In genomic region chr2:159131267-159131790, GRCh38 we compare ENCODE assay signal across 15 cellular contexts.
A peak's percentile ranks its signal among the peaks of the same experiment; 100 is the strongest.
DNase-seq lines count a peak whose midpoint lies in the region; ATAC-seq and TF ChIP-seq lines count a peak whose summit lies in the region.
"Had no signal": no experiment of that assay in that cellular context is flagged by ENCODE, and none has a peak within 500 bp of the region (broad histone marks: within the 10 kb centered on the region; RNA-seq: fewer than 3 reads in every experiment).

No MANE protein-coding gene starts in this region.

- TF ChIP-seq RAD21 in IMR-90 (IDR thresholded peaks at IDR 0.05; ENCODE audit: low read length) = no peak

- no peak overlapping the region for H2AFZ ChIP-seq in IMR-90 (replicated peaks; ENCODE audit: low read length, poor library complexity)

- peak overlapping the region in 1 of 2 experiments; percentile 10; a peak in 2 of 4 replicates for H4K8ac ChIP-seq in IMR-90 (ENCODE audit: low read depth in 2 of 2, low read length in 2 of 2)

- H3K4me3 ChIP-seq in IMR-90 (ENCODE audit: insufficient read depth, low read depth, low read length) (no peak overlapping the region), left lung (no peak overlapping the region), thyroid gland (replicated peaks in 1 of 3) (no peak overlapping the region)
- no peak overlapping the region for H3K4me3 ChIP-seq in CD8-positive, alpha-beta T cell (ENCODE audit: low read depth, low read length)

- ATAC-seq in IMR-90 (ENCODE audit: low read depth) (no peak), WTC11 (peak; percentile 50; the same call in 1 of the 2 replicates), left lung (no peak), esophagus mucosa (no peak)
- no peak for ATAC-seq in CD8-positive, alpha-beta T cell

- peak overlapping the region; percentile 8; the same call in 1 of the 2 replicates for H3K27ac ChIP-seq in IMR-90 (ENCODE audit: insufficient read depth, low read length)
- peak overlapping the region; percentile 56 to 63 for H3K27ac ChIP-seq in left lung
- H3K27ac ChIP-seq in thyroid gland = peak overlapping the region; percentile 22 to 72 (median 53)
- H3K27ac ChIP-seq in CD8-positive, alpha-beta T cell (ENCODE audit: low read depth, low read length) = no peak overlapping the region

- WGBS in IMR-90 (ENCODE audit: extremely low coverage in 2 of 2, insufficient read length in 1 of 2), 2 experiments = no CpG with 5 or more reads among the region's 7 CpGs
- WGBS in thyroid gland, 2 donors = 41 to 53% methylated on average over 7 of the region's 7 CpGs

- H3K56ac ChIP-seq in IMR-90 (ENCODE audit: extremely low read depth, insufficient read depth, low read length) = no peak overlapping the region

- H3K23ac ChIP-seq in IMR-90 (ENCODE audit: low read depth, low read length) = peak overlapping the region; percentile 60

- TF ChIP-seq CTCF in IMR-90 (conservative IDR thresholded peaks at IDR 0.05; ENCODE audit: low read depth, low read length) (no peak), WTC11 (IDR thresholded peaks at IDR 0.05) (no peak), left lung (IDR thresholded peaks at IDR 0.05) (no peak), thyroid gland (IDR thresholded peaks at IDR 0.05) (no peak)
- no peak for TF ChIP-seq CTCF in CD8-positive, alpha-beta T cell (IDR thresholded peaks at IDR 0.05)

- H3K14ac ChIP-seq in IMR-90 (replicated peaks; ENCODE audit: low read depth, low read length) = peak overlapping the region; percentile 50; the same call in 1 of the 2 replicates

- peak overlapping the region; percentile 46 for H2BK120ac ChIP-seq in IMR-90 (ENCODE audit: low read depth, low read length)

- H3K36me3 ChIP-seq in IMR-90 (ENCODE audit: control insufficient read depth, insufficient read depth, low read length) (no peaks in the 10 kb centered on the region), left lung (no peaks in the 10 kb centered on the region), thyroid gland (no peaks in the 10 kb centered on the region)
- H3K36me3 ChIP-seq in CD8-positive, alpha-beta T cell (ENCODE audit: insufficient read depth, low read length) = no peaks in the 10 kb centered on the region
- H3K36me3 ChIP-seq: BE2C had no signal

- no peaks in the 10 kb centered on the region for H4K20me1 ChIP-seq in IMR-90 (ENCODE audit: insufficient read depth, low read length)

- BruUV-seq in IMR-90 (replicated peaks; lab: Mats Ljungman, UMichigan) = no TSS peak

- TF ChIP-seq POLR2A in IMR-90 (IDR thresholded peaks at IDR 0.05; ENCODE audit: low read depth, low read length) (no peak), thyroid gland (IDR thresholded peaks at IDR 0.05) (no peak)

- no peak for DNase-seq in IMR-90
- DNase-seq in WTC11 (ENCODE audit: low spot score) = no peak
- no peak for DNase-seq in left lung
- DNase-seq in thyroid gland = peak; percentile 44 to 52
- DNase-seq in GM19240 (ENCODE audit: insufficient read length, low spot score) = no peak
- no peak for DNase-seq in CD8-positive, alpha-beta T cell
- DNase-seq: activated CD4-positive, alpha-beta T cell treated with anti-CD3 and anti-CD28 coated beads, Interleukin-2, amount 50 U/mL, for 48 hours; activated T-cell treated with anti-CD3 and anti-CD28 coated beads, Interleukin-2, amount 50 U/mL, for 1 hour; BE2C; KG1; NCI-H1092; occipital lobe; stimulated activated CD4-positive, alpha-beta T cell treated with anti-CD3 and anti-CD28 coated beads, Interleukin-2, amount 100 ng/mL, for 48 hours had no signal

- H3K9ac ChIP-seq in IMR-90 (ENCODE audit: low read depth, low read length) = no peak overlapping the region

- peak overlapping the region; percentile 47 for H3K4ac ChIP-seq in IMR-90 (ENCODE audit: low read depth, low read length)

- POLR2A ChIA-PET in IMR-90 (lab: Charles Lee; ENCODE audit: unreplicated experiment) (no interaction called here), WTC11 (lab: Charles Lee) (interaction anchor here (0.6 kb wide), 1 partner anchor 14 kb away, joined by 3 read pairs; no protein-coding TSS in a partner anchor)
- POLR2A ChIA-PET in CD8-positive, alpha-beta T cell (lab: Charles Lee) = no interaction called here

- 0 out of 2 replicates have a peak overlapping the region, but pooled peaks have one; percentile 21 for H2AK5ac ChIP-seq in IMR-90 (ENCODE audit: low read depth, low read length)

- peak overlapping the region; percentile 53 for H2BK5ac ChIP-seq in IMR-90 (ENCODE audit: low read depth, low read length, poor library complexity, severe bottlenecking)

- H3K27me3 ChIP-seq in IMR-90 (ENCODE audit: control insufficient read depth, insufficient read depth, low read length) (no peaks in the 10 kb centered on the region), left lung (no peaks in the 10 kb centered on the region), thyroid gland (no peaks in the 10 kb centered on the region)
- H3K27me3 ChIP-seq in CD8-positive, alpha-beta T cell (ENCODE audit: insufficient read depth, low read length) = no peaks in the 10 kb centered on the region
- H3K27me3 ChIP-seq: BE2C had no signal

- dilution Hi-C loops in IMR-90 (cut with HindIII; ENCODE audit: low sequenced_read_pairs, unreplicated experiment) = no loop called here

- H3K9me3 Mint-ChIP-seq in WTC11 = no peaks in the 10 kb centered on the region
- no peaks in the 10 kb centered on the region for H3K9me3 Mint-ChIP-seq in CD8-positive, alpha-beta T cell
- H3K9me3 Mint-ChIP-seq: activated naive CD4-positive, alpha-beta T cell treated with anti-CD3 and anti-CD28 coated beads, Interleukin-2, amount 50 U/mL, for 24 hours had no signal

- 0 out of 3 replicates have a peak overlapping the region, but pooled peaks have one; percentile 17 for H2BK15ac ChIP-seq in IMR-90 (ENCODE audit: low read depth, low read length)

- peaks cover 27% of the 10 kb centered on the region for H3K4me1 ChIP-seq in IMR-90 (ENCODE audit: control insufficient read depth, insufficient read depth, low read length)
- peaks cover 30 to 45% of the 10 kb centered on the region in 2 donors for H3K4me1 ChIP-seq in left lung
- peaks cover 51 to 70% of the 10 kb centered on the region in 2 donors for H3K4me1 ChIP-seq in thyroid gland
- H3K4me1 ChIP-seq in CD8-positive, alpha-beta T cell (ENCODE audit: insufficient read depth, low read length) = no peaks in the 10 kb centered on the region

- H3K79me1 ChIP-seq in IMR-90 (ENCODE audit: low read depth in 1 of 2, low read length in 2 of 2) = peaks cover 9 to 42% of the 10 kb centered on the region in 2 experiments; a peak in 3 of 4 replicates

- H3K4me1 Mint-ChIP-seq in WTC11 = peaks cover 18% of the 10 kb centered on the region
- H3K4me1 Mint-ChIP-seq in CD8-positive, alpha-beta T cell (ENCODE audit: low read depth) = peaks cover 7% of the 10 kb centered on the region

- peak overlapping the region; percentile 65 for H4K91ac ChIP-seq in IMR-90 (ENCODE audit: insufficient read depth, low read depth, low read length)

- peak overlapping the region; percentile 39; the same call in 1 of the 2 replicates for H2BK20ac ChIP-seq in IMR-90 (ENCODE audit: low read depth, low read length)

- H3K4me3 Mint-ChIP-seq in WTC11 = no peak overlapping the region
- no peak overlapping the region for H3K4me3 Mint-ChIP-seq in CD8-positive, alpha-beta T cell
- H3K4me3 Mint-ChIP-seq: activated naive CD4-positive, alpha-beta T cell treated with anti-CD3 and anti-CD28 coated beads, Interleukin-2, amount 50 U/mL, for 24 hours had no signal

- no peak overlapping the region for H3K27ac Mint-ChIP-seq in WTC11
- H3K27ac Mint-ChIP-seq in CD8-positive, alpha-beta T cell = no peak overlapping the region
- H3K27ac Mint-ChIP-seq: activated naive CD4-positive, alpha-beta T cell treated with anti-CD3 and anti-CD28 coated beads, Interleukin-2, amount 50 U/mL, for 24 hours had no signal

- H3K27me3 Mint-ChIP-seq in WTC11 (ENCODE audit: low read depth) = no peaks in the 10 kb centered on the region
- no peaks in the 10 kb centered on the region for H3K27me3 Mint-ChIP-seq in CD8-positive, alpha-beta T cell (ENCODE audit: low read depth)
- H3K27me3 Mint-ChIP-seq: activated naive CD4-positive, alpha-beta T cell treated with anti-CD3 and anti-CD28 coated beads, Interleukin-2, amount 50 U/mL, for 24 hours had no signal

- intact Hi-C loops in IMR-90 (cut with micrococcal nuclease) (loop anchor here (10.0 kb wide), 2 partner anchors 483 to 673 kb away; partner anchors contain the start of gene BAZ2B), left lung (cut with DNase I) (no loop called here), thyroid gland (cut with DNase I) (no loop called here)
- intact Hi-C loops in CD8-positive, alpha-beta T cell (cut with DNase I, micrococcal nuclease) = loop anchor here (5.0 to 10.0 kb wide), 2 partner anchors 673 to 676 kb away; no protein-coding TSS in a partner anchor

- H3K36me3 Mint-ChIP-seq in WTC11 = no peaks in the 10 kb centered on the region
- no peaks in the 10 kb centered on the region for H3K36me3 Mint-ChIP-seq in CD8-positive, alpha-beta T cell
- H3K36me3 Mint-ChIP-seq: activated naive CD4-positive, alpha-beta T cell treated with anti-CD3 and anti-CD28 coated beads, Interleukin-2, amount 50 U/mL, for 24 hours had no signal

- H4K5ac ChIP-seq in IMR-90 (ENCODE audit: low read depth, low read length) = peak overlapping the region; percentile 37; the same call in 1 of the 2 replicates

- H3K18ac ChIP-seq in IMR-90 (ENCODE audit: low read depth, low read length) = peak overlapping the region; percentile 34; the same call in 1 of the 2 replicates

- H3K9me1 ChIP-seq in IMR-90 (ENCODE audit: insufficient read depth, low read length) = peaks cover 5% of the 10 kb centered on the region

- no peak overlapping the region for H2AK9ac ChIP-seq in IMR-90 (replicated peaks; ENCODE audit: low read depth, low read length, poor library complexity)

- no peaks in the 10 kb centered on the region for H3K9me3 ChIP-seq in IMR-90 (ENCODE audit: control insufficient read depth, insufficient read depth, low read length)
- no peaks in the 10 kb centered on the region for H3K9me3 ChIP-seq in left lung
- no peaks in the 10 kb centered on the region for H3K9me3 ChIP-seq in thyroid gland
- no peaks in the 10 kb centered on the region for H3K9me3 ChIP-seq in CD8-positive, alpha-beta T cell (ENCODE audit: low read length)
- H3K9me3 ChIP-seq: BE2C had no signal

- CTCF ChIA-PET in IMR-90 (lab: Yijun Ruan, JAX) = no interaction called here
- CTCF ChIA-PET in WTC11 (lab: Charles Lee) = interaction anchor here (0.6 to 4.0 kb wide), 2 partner anchors 13 to 968 kb away, joined by 4 to 32 read pairs; no protein-coding TSS in a partner anchor
- CTCF ChIA-PET in CD8-positive, alpha-beta T cell (lab: Charles Lee) = interaction anchor here (0.7 to 2.5 kb wide), 4 partner anchors 10 to 219 kb away, joined by 3 to 24 read pairs (median 3); no protein-coding TSS in a partner anchor

- H3K4me2 ChIP-seq in IMR-90 (ENCODE audit: low read depth, low read length) = peak overlapping the region; percentile 18; the same call in 1 of the 2 replicates

- in situ Hi-C loops in IMR-90 (cut with MboI; ENCODE audit: low sequenced_read_pairs) = no loop called here

TF ChIP-seq in IMR-90, 13 proteins besides CTCF, POLR2A, EP300 and RAD21 (continues in another document):
- no peak for TF ChIP-seq CEBPB (IDR thresholded peaks at IDR 0.05; ENCODE audit: low read depth, low read length)

TF ChIP-seq in WTC11, 78 proteins besides CTCF, POLR2A, EP300 and RAD21 (continues in another document):
- TF ChIP-seq TP53 (CRISPR knock-in tag; IDR thresholded peaks at IDR 0.05) (no peak), SOX15 (CRISPR knock-in tag; IDR thresholded peaks at IDR 0.05) (no peak), MYBL2 (CRISPR knock-in tag; IDR thresholded peaks at IDR 0.05) (no peak), MXD4 (CRISPR knock-in tag; IDR thresholded peaks at IDR 0.05; ENCODE audit: borderline replicate concordance) (no peak)

Comparison
In these comparisons a context has a peak if more than half of its experiments do, and no peak if none do; other contexts are left out.
1. DNase-seq: peak in thyroid gland (2 of 2); none in IMR-90 (single experiment), WTC11 (single experiment), left lung (0 of 2), GM19240 (single experiment) and CD8-positive, alpha-beta T cell (0 of 7).
2. intact Hi-C loops: an anchor here in IMR-90 (10.0 kb wide) and CD8-positive, alpha-beta T cell (5.0 to 10.0 kb wide); none called in left lung and thyroid gland.